ENCODE assay signal across 8 cellular contexts in genomic region chr17:42407289-42407836, GRCh38. TPM values are rescaled to one million over a fixed set of nuclear protein-coding genes. Genes with fewer than 3 reads are reported as not detected.
DNase-seq lines count a peak whose midpoint lies in the region; ATAC-seq and TF ChIP-seq lines count a peak whose summit lies in the region.

No MANE protein-coding gene starts in this region.

- CTCF ChIA-PET in activated CD4-positive, alpha-beta memory T cell treated with anti-CD3 and anti-CD28 coated beads for 36 hours (lab: Charles Lee) = interaction anchor here (0.9 to 13.6 kb wide), 20 partner anchors 12 to 226 kb away, joined by 3 to 281 read pairs (median 11); partner anchors contain the start of genes CAVIN1, HCRT and STAT3

- no peaks in the 10 kb centered on the region for H3K36me3 Mint-ChIP-seq in activated CD4-positive, alpha-beta memory T cell treated with anti-CD3 and anti-CD28 coated beads for 36 hours
- no peaks in the 10 kb centered on the region for H3K36me3 Mint-ChIP-seq in effector memory CD8-positive, alpha-beta T cell (ENCODE audit: insufficient read depth)

- DNase-seq in A172 (ENCODE audit: low spot score) (peak; percentile 85), GM20000 (ENCODE audit: low spot score) (peak; percentile 81), NCI-H345 (lab: John Stamatoyannopoulos, UW) (peak; percentile 82)
- peak; percentile 68 for DNase-seq in activated CD4-positive, alpha-beta memory T cell treated with anti-CD3 and anti-CD28 coated beads for 36 hours
- DNase-seq in effector memory CD8-positive, alpha-beta T cell = peak; percentile 53 to 59 (median 59)
- peak; percentile 69 for DNase-seq in stimulated activated CD8-positive, alpha-beta memory T cell treated with anti-CD3 and anti-CD28 coated beads, Interleukin-4, amount 100 ng/mL, for 48 hours

- 22 to 60% methylated on average over 1 of the region's 2 CpGs for WGBS in mesodermal cell (ENCODE audit: insufficient coverage in 2 of 2), 2 experiments

- intact Hi-C loops in activated CD4-positive, alpha-beta memory T cell treated with anti-CD3 and anti-CD28 coated beads for 36 hours (cut with micrococcal nuclease) = loop anchor here (1.0 to 2.0 kb wide), 3 partner anchors 8 to 225 kb away; no protein-coding TSS in a partner anchor

- no peaks in the 10 kb centered on the region for H3K9me3 Mint-ChIP-seq in activated CD4-positive, alpha-beta memory T cell treated with anti-CD3 and anti-CD28 coated beads for 36 hours
- no peaks in the 10 kb centered on the region for H3K9me3 Mint-ChIP-seq in effector memory CD8-positive, alpha-beta T cell

- POLR2A ChIA-PET in activated CD4-positive, alpha-beta memory T cell treated with anti-CD3 and anti-CD28 coated beads for 36 hours (lab: Charles Lee) = interaction anchor here (0.6 to 1.2 kb wide), 2 partner anchors 39 to 89 kb away, joined by 3 to 4 read pairs; no protein-coding TSS in a partner anchor

- peaks cover 51% of the 10 kb centered on the region for H3K36me3 ChIP-seq in mesodermal cell (ENCODE audit: control insufficient read depth, insufficient read depth, low read length)

- no peaks in the 10 kb centered on the region for H3K27me3 Mint-ChIP-seq in activated CD4-positive, alpha-beta memory T cell treated with anti-CD3 and anti-CD28 coated beads for 36 hours
- H3K27me3 Mint-ChIP-seq in effector memory CD8-positive, alpha-beta T cell = peaks cover 0 to 6% of the 10 kb centered on the region in 2 donors

- no peak overlapping the region for H3K4me3 ChIP-seq in mesodermal cell (ENCODE audit: extremely low read depth, insufficient read depth, low read length, poor library complexity, severe bottlenecking)

- H3K27ac Mint-ChIP-seq in activated CD4-positive, alpha-beta memory T cell treated with anti-CD3 and anti-CD28 coated beads for 36 hours = peak overlapping the region; percentile 26
- H3K27ac Mint-ChIP-seq in effector memory CD8-positive, alpha-beta T cell = no peak overlapping the region

- H3K27ac ChIP-seq in mesodermal cell (ENCODE audit: low read depth, low read length, severe bottlenecking) = peak overlapping the region; percentile 62

- H3K9me3 ChIP-seq in mesodermal cell (ENCODE audit: control insufficient read depth, low read length) = no peaks in the 10 kb centered on the region

- no peak overlapping the region for H3K4me3 Mint-ChIP-seq in activated CD4-positive, alpha-beta memory T cell treated with anti-CD3 and anti-CD28 coated beads for 36 hours
- H3K4me3 Mint-ChIP-seq in effector memory CD8-positive, alpha-beta T cell = no peak overlapping the region

- peaks cover 41% of the 10 kb centered on the region for H3K4me1 ChIP-seq in mesodermal cell (ENCODE audit: control insufficient read depth, insufficient read depth, low read length, poor library complexity, severe bottlenecking)

- peaks cover 16% of the 10 kb centered on the region for H3K4me1 Mint-ChIP-seq in activated CD4-positive, alpha-beta memory T cell treated with anti-CD3 and anti-CD28 coated beads for 36 hours (ENCODE audit: low read depth)
- peaks cover 6 to 12% of the 10 kb centered on the region in 2 donors for H3K4me1 Mint-ChIP-seq in effector memory CD8-positive, alpha-beta T cell (ENCODE audit: low read depth in 2 of 2)

- peak; percentile 93 for ATAC-seq in effector memory CD8-positive, alpha-beta T cell (replicated peaks)
- ATAC-seq in HG03045 (IDR thresholded peaks at IDR 0.05; ENCODE audit: unreplicated experiment) = no peak

- TF ChIP-seq CTCF in GM20000 (IDR thresholded peaks at IDR 0.05; ENCODE audit: extremely low read depth, missing control alignments) = no peak

RNA-seq across cellular contexts. Expression of gene CAVIN1, which starts 15.7 kb away (rescaled TPM):
- total RNA-seq in A172 (2014; rRNA removed; shearing (Covaris generic)) = 569 and 659 TPM in 2 replicates
- 1 to 10 TPM; 2.5 to 2.9 TPM for total RNA-seq in activated CD4-positive, alpha-beta memory T cell treated with anti-CD3 and anti-CD28 coated beads for 36 hours
- 138 TPM for polyA plus RNA-seq in mesodermal cell (2013, experiment 1 of 2)
- polyA plus RNA-seq in mesodermal cell (2013, experiment 2 of 2) = 99.8 TPM

RNA-seq across cellular contexts. Expression of gene STAT3, which starts 19.1 kb away (rescaled TPM):
- total RNA-seq in A172 (2014; rRNA removed; shearing (Covaris generic)) = 78.5 and 92.9 TPM in 2 replicates
- 100 to 1,000 TPM; 194 to 198 TPM for total RNA-seq in activated CD4-positive, alpha-beta memory T cell treated with anti-CD3 and anti-CD28 coated beads for 36 hours
- polyA plus RNA-seq in mesodermal cell (2013, experiment 1 of 2) = 45.9 TPM
- 39.3 TPM for polyA plus RNA-seq in mesodermal cell (2013, experiment 2 of 2)

RNA-seq across cellular contexts. Expression of gene ATP6V0A1, which starts 51.3 kb away (rescaled TPM):
- total RNA-seq in A172 (2014; rRNA removed; shearing (Covaris generic)) = 23.4 and 24.1 TPM in 2 replicates
- total RNA-seq in activated CD4-positive, alpha-beta memory T cell treated with anti-CD3 and anti-CD28 coated beads for 36 hours = 10 to 100 TPM; 12.0 to 13.2 TPM
- polyA plus RNA-seq in mesodermal cell (2013, experiment 1 of 2) = 32.3 TPM
- polyA plus RNA-seq in mesodermal cell (2013, experiment 2 of 2) = 23.9 TPM

Comparison
In these comparisons a context has a peak if more than half of its experiments do, and no peak if none do; other contexts are left out.
1. RNA of gene CAVIN1, which starts 15.7 kb away (total RNA-seq): 569 to 659 TPM in A172; 2.5 to 2.9 TPM in activated CD4-positive, alpha-beta memory T cell treated with anti-CD3 and anti-CD28 coated beads for 36 hours; every median in the first group is over 100 times any median in the second.
2. Peak in every context shown above with its lines, with median percentiles within 50 percentile points of each other: DNase-seq.